ENCODE assay signal across 1 cellular context in the genomic region with DNA sequence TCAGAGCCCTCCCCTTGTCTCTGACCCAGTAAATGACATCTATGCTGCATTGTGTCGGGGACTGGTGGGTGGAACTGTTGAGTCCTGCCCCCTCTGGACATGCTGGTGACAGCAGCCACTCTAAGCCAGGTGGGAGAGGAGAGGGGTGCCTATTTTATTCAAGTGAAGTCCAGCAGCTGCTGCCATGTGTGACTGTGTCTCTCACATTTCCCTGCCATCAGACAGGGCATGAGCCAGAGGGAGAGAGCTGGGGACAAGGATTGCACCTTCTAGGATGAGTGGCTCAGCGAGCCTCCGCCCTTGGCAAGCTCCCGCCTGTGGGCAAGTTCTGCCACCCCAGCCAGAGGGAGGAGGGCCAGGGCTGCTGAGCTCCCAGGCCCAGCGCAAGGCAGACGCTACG.
TF ChIP-seq lines count a peak whose summit lies in the region.

No MANE protein-coding gene starts in this region.

TF ChIP-seq in K562, 482 proteins besides CTCF, POLR2A, EP300 and RAD21:
- no peak for TF ChIP-seq EZH2 (IDR thresholded peaks at IDR 0.05; ENCODE audit: borderline replicate concordance, low read depth, low read length)
- TF ChIP-seq YBX1 (IDR thresholded peaks at IDR 0.05), result no peak
- TF ChIP-seq TEAD1 (CRISPR knock-in tag; IDR thresholded peaks at IDR 0.05), result no peak
- TF ChIP-seq HDGF (IDR thresholded peaks at IDR 0.05), result no peak
- TF ChIP-seq, protein P1, sequence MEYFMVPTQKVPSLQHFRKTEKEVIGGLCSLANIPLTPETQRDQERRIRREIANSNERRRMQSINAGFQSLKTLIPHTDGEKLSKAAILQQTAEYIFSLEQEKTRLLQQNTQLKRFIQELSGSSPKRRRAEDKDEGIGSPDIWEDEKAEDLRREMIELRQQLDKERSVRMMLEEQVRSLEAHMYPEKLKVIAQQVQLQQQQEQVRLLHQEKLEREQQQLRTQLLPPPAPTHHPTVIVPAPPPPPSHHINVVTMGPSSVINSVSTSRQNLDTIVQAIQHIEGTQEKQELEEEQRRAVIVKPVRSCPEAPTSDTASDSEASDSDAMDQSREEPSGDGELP (CRISPR knock-in tag; IDR thresholded peaks at IDR 0.05; ENCODE audit: borderline replicate concordance), result no peak
- TF ChIP-seq ZNF143 (CRISPR knock-in tag; IDR thresholded peaks at IDR 0.05), result no peak
- TF ChIP-seq, protein P2, sequence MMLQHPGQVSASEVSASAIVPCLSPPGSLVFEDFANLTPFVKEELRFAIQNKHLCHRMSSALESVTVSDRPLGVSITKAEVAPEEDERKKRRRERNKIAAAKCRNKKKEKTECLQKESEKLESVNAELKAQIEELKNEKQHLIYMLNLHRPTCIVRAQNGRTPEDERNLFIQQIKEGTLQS (IDR thresholded peaks at IDR 0.05), result no peak
- TF ChIP-seq, protein P2 (CRISPR knock-in tag; conservative IDR thresholded peaks at IDR 0.05), result no peak
- no peak for TF ChIP-seq TEAD4 (IDR thresholded peaks at IDR 0.05; ENCODE audit: low read length)
- no peak for TF ChIP-seq TEAD4 (CRISPR knock-in tag; IDR thresholded peaks at IDR 0.05; ENCODE audit: borderline replicate concordance)
- no peak for TF ChIP-seq PTRF (tag; IDR thresholded peaks at IDR 0.05)
- no peak for TF ChIP-seq ETV6 (IDR thresholded peaks at IDR 0.05; ENCODE audit: borderline replicate concordance in 1 of 2, low read depth in 2 of 2, low read length in 1 of 2)
- no peak for TF ChIP-seq ETV6 (CRISPR knock-in tag; IDR thresholded peaks at IDR 0.05; ENCODE audit: borderline replicate concordance)
- TF ChIP-seq SRSF1 (IDR thresholded peaks at IDR 0.05; ENCODE audit: low read depth, low read length), result no peak
- TF ChIP-seq PHF20 (IDR thresholded peaks at IDR 0.05; ENCODE audit: partially characterized antibody), result no peak
- no peak for TF ChIP-seq ARID1B (IDR thresholded peaks at IDR 0.05)
- no peak for TF ChIP-seq RBM17 (IDR thresholded peaks at IDR 0.05; ENCODE audit: borderline replicate concordance, low read depth, low read length)
- TF ChIP-seq ETV1 (tag; conservative IDR thresholded peaks at IDR 0.05; ENCODE audit: low read depth), result no peak
- TF ChIP-seq ZFP30 (CRISPR knock-in tag; IDR thresholded peaks at IDR 0.05; ENCODE audit: borderline replicate concordance), result no peak
- TF ChIP-seq NFE2L1 (tag; IDR thresholded peaks at IDR 0.05; ENCODE audit: borderline replicate concordance, low read depth), result no peak
- no peak for TF ChIP-seq ZNF583 (CRISPR knock-in tag; IDR thresholded peaks at IDR 0.05)
- no peak for TF ChIP-seq MCM5 (IDR thresholded peaks at IDR 0.05; ENCODE audit: low read depth)
